Comparison of ENCODE assay signal across 8 cellular contexts in the genomic region with DNA sequence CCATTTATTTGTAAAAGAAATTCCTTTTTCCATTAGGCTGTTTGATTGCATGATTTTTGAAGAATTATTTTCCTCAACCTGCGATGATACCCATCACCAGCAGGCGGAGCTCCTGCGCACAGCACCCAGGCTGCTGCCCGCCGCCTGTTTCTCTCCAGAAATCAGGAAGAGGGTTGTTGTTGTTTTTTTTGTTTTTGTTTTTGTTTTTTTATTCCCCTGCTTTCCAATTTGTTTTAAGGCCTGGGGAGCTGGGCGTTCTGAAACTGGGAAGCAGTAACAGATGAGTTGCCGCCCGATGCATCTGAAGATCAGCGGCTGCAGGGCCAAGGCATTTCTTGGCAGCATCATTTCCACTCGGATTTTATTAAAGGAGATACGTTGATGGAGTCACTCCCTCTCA.
DNase-seq lines count a peak whose midpoint lies in the region; ATAC-seq, FAIRE-seq and TF ChIP-seq lines count a peak whose summit lies in the region.

No MANE protein-coding gene starts in this region.

- peak; percentile 95 to 97 for TF ChIP-seq CTCF in mammary epithelial cell (conservative IDR thresholded peaks at IDR 0.05 in 1 of 2, IDR thresholded peaks at IDR 0.05 in 1 of 2; ENCODE audit: extremely low read depth in 1 of 2, insufficient read depth in 1 of 2, low read depth in 1 of 2, low read length in 2 of 2)

- intact Hi-C loops in mammary epithelial cell (cut with micrococcal nuclease), result loop anchor here (1.0 to 5.0 kb wide), 4 partner anchors 59 to 212 kb away; a partner anchor contains a TSS

- dilution Hi-C loops in mammary epithelial cell (cut with HindIII; ENCODE audit: low sequenced_read_pairs), result no loop called here

- H3K27ac ChIP-seq in mammary epithelial cell (ENCODE audit: insufficient read depth, low read depth, low read length) (no peak overlapping the region), layer of hippocampus (ENCODE audit: low read depth, low read length) (peak overlapping the region; percentile 25)

- H3K4me1 ChIP-seq in mammary epithelial cell (ENCODE audit: insufficient read depth, low read length), result no peaks in the 10 kb centered on the region

- H3K4me3 ChIP-seq in mammary epithelial cell (replicated peaks in 1 of 3; ENCODE audit: insufficient read depth in 1 of 3, low read depth in 2 of 3, low read length in 3 of 3), result no peak overlapping the region

- no peak overlapping the region for H3K4me2 ChIP-seq in mammary epithelial cell (ENCODE audit: insufficient read depth, low read depth, low read length)

- FAIRE-seq in TTC549 (lab: Jason Lieb, UNC), result peak; percentile 36

- peak; percentile 6 for DNase-seq in DMS153 treated with DMSO at 0.1 percent for 48 hours (lab: John Stamatoyannopoulos, UW; ENCODE audit: unreplicated experiment)
- DNase-seq in DMS153 (lab: John Stamatoyannopoulos, UW), result no peak
- peak; percentile 47 for DNase-seq in HPDE6-E6E7 (ENCODE audit: extremely low spot score)
- peak; percentile 17 for DNase-seq in mammary epithelial cell
- peak; percentile 19 for DNase-seq in stimulated activated CD8-positive, alpha-beta memory T cell treated with anti-CD3 and anti-CD28 coated beads, Interleukin-12 subunit alpha, Interleukin-12 subunit beta, amount 100 ng/mL, for 1 hour (ENCODE audit: low read depth)

- 26% methylated on average over 11 of the region's 11 CpGs for WGBS in mammary epithelial cell (ENCODE audit: low coverage, missing lambda C conversion rate)

- H3K36me3 ChIP-seq in mammary epithelial cell (ENCODE audit: insufficient read depth, low read length), result no peaks in the 10 kb centered on the region

- no TSS peak for BruUV-seq in mammary epithelial cell (replicated peaks; lab: Mats Ljungman, UMichigan)

- no peak overlapping the region for H2AFZ ChIP-seq in mammary epithelial cell (ENCODE audit: low read depth, low read length)

- H3K9ac ChIP-seq in mammary epithelial cell (ENCODE audit: insufficient read depth, low read length), result no peak overlapping the region

- in situ Hi-C loops in mammary epithelial cell (cut with MboI; ENCODE audit: low sequenced_read_pairs in 2 of 2), result loop anchor here (5.0 to 25.0 kb wide), 2 partner anchors 212 kb away; no protein-coding TSS in a partner anchor

- H4K20me1 ChIP-seq in mammary epithelial cell (ENCODE audit: insufficient read depth, low read length), result no peaks in the 10 kb centered on the region

- no peak for ATAC-seq in GM19467 (IDR thresholded peaks at IDR 0.05; ENCODE audit: unreplicated experiment)

- H3K27me3 ChIP-seq in mammary epithelial cell (ENCODE audit: insufficient read depth, low read length) (no peaks in the 10 kb centered on the region), layer of hippocampus (ENCODE audit: control insufficient read depth, insufficient read depth, low read length) (no peaks in the 10 kb centered on the region)

- no peaks in the 10 kb centered on the region for H3K79me2 ChIP-seq in mammary epithelial cell (ENCODE audit: insufficient read depth, low read length)

- CTCF ChIA-PET in mammary epithelial cell (lab: Charles Lee; ENCODE audit: low non-redundant PET), result interaction anchor here (0.7 to 0.8 kb wide), 3 partner anchors 26 to 1047 kb away, joined by 3 to 7 read pairs (median 6); no protein-coding TSS in a partner anchor

- H3K9me3 ChIP-seq in mammary epithelial cell (replicated peaks; ENCODE audit: insufficient read depth, low read length), result no peaks in the 10 kb centered on the region
